8 cellular contexts compared by ENCODE assay signal in the genomic region with DNA sequence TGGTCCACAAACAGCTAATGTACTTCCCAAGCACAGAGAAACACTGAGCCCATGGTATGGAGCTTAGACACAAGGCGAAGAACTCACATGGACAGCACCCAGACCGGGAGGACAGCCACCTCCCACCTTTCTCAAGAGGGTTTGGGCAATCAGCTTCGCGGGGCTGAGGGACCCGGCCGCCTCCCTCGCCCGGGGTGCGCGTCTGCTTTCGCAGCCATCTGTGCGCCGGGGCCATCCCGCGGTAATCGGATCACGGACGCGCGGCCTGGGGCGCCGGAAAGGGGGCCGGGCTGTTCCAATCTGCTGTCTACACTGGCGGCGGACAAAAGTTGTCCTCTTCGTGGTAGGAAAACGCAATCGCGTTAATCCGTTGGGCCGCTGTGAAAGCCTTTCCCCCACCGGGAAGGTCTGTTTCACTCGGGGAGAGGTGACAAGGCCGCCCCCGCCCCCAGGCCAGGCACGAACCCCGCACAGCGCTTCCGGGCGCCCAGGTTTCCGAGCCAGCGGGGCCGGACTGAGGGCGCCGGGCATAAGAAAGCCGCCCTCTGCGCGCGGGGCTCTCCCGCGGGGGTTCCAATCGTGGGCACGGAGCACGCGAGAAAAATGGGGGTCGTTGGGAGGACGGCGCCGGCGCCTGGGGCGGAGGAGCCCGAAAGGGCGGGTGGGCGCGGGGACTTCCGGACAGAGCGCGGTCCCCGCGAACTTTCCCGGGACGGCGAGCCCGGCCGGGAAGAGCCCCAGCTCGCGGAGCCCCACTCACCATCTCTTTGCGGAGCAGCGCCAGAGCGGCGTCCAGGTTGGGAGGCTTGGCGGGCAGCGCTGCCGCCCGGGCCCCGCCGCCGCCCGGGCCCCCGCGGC. TPM values are rescaled to one million over a fixed set of nuclear protein-coding genes. Genes with fewer than 3 reads are reported as not detected.
DNase-seq lines count a peak whose midpoint lies in the region; ATAC-seq and TF ChIP-seq lines count a peak whose summit lies in the region.

No MANE protein-coding gene starts in this region.

- WGBS in esophagus, 2 donors, result 1% methylated on average over 80 to 91 of the region's 91 CpGs
- WGBS in thymus, result under 1% methylated on average over 91 of the region's 91 CpGs

- DNase-seq in GM12865 (ENCODE audit: low read depth) (peak; percentile 8), HEK293T (ENCODE audit: extremely low spot score) (peak; percentile 55), NCI-H2171 treated with DMSO at 0.1 percent for 48 hours (lab: John Stamatoyannopoulos, UW) (peak; percentile 50), naive B cell (peak; percentile 26), NCI-H2029 (lab: John Stamatoyannopoulos, UW) (no peak)
- peak; percentile 9 for DNase-seq in activated CD8-positive, alpha-beta memory T cell treated with anti-CD3 and anti-CD28 coated beads, Interleukin-2, amount 50 U/mL, for 24 hours (ENCODE audit: extremely low read depth)

- H3K4me3 ChIP-seq in GM12865 (ENCODE audit: low read depth, low read length), result peak overlapping the region; percentile 47
- peak overlapping the region; percentile 80 to 85 for H3K4me3 ChIP-seq in esophagus (ENCODE audit: low read depth in 1 of 2, low read length in 2 of 2)
- H3K4me3 ChIP-seq in thymus (ENCODE audit: low read length), result peak overlapping the region; percentile 74

- peaks cover 11 to 24% (median 15%) of the 10 kb centered on the region in 3 donors for H3K27me3 Mint-ChIP-seq in naive B cell

- no peaks in the 10 kb centered on the region for H3K27me3 ChIP-seq in esophagus (ENCODE audit: control insufficient read depth in 1 of 2, insufficient read depth in 2 of 2, low read length in 2 of 2)
- H3K27me3 ChIP-seq in thymus (ENCODE audit: control insufficient read depth, insufficient read depth), result peaks cover 30% of the 10 kb centered on the region

- H3K9me3 Mint-ChIP-seq in naive B cell, result peaks cover 0 to 8% (median 4%) of the 10 kb centered on the region in 7 donors

- no peak for TF ChIP-seq CTCF in GM12865 (IDR thresholded peaks at IDR 0.05; ENCODE audit: insufficient read depth, low read depth, low read length, missing control alignments)

- H3K36me3 ChIP-seq in esophagus (ENCODE audit: control insufficient read depth in 2 of 2, insufficient read depth in 2 of 2, low read length in 1 of 2) (no peaks in the 10 kb centered on the region), thymus (ENCODE audit: control insufficient read depth, insufficient read depth) (no peaks in the 10 kb centered on the region)

- peak overlapping the region in 2 of 6 donors; percentile 47 to 80 for H3K27ac Mint-ChIP-seq in naive B cell

- POLR2A ChIA-PET in HEK293T (lab: Yijun Ruan, JAX), result interaction anchor here (0.7 to 2.4 kb wide), 9 partner anchors 12 to 202 kb away, joined by 3 to 11 read pairs (median 4); a partner anchor contains a TSS

- peak overlapping the region; percentile 71 to 90 (median 82) for H3K4me3 Mint-ChIP-seq in naive B cell

- H3K9me3 ChIP-seq in esophagus (ENCODE audit: control insufficient read depth in 2 of 2, insufficient read depth in 1 of 2, low read depth in 1 of 2, low read length in 1 of 2) (no peaks in the 10 kb centered on the region), thymus (ENCODE audit: control insufficient read depth) (no peaks in the 10 kb centered on the region)

- H3K4me1 ChIP-seq in esophagus (ENCODE audit: control insufficient read depth in 2 of 2, insufficient read depth in 2 of 2, low read length in 1 of 2) (peaks cover 0 to 9% of the 10 kb centered on the region in 2 donors), thymus (ENCODE audit: control insufficient read depth, insufficient read depth, low read length) (no peaks in the 10 kb centered on the region)

- peaks cover 18 to 28% (median 28%) of the 10 kb centered on the region in 3 donors for H3K4me1 Mint-ChIP-seq in naive B cell

- CTCF ChIA-PET in HEK293T (lab: Yijun Ruan, JAX), result no interaction called here

- H3K27ac ChIP-seq in esophagus (ENCODE audit: low read depth in 2 of 2, low read length in 1 of 2), result peak overlapping the region in 1 of 2 donors; percentile 15
- H3K27ac ChIP-seq in thymus (ENCODE audit: low read depth), result no peak overlapping the region

- H3K36me3 Mint-ChIP-seq in naive B cell, result peaks cover 0 to 6% of the 10 kb centered on the region in 2 donors

- ATAC-seq in naive B cell (ENCODE audit: low read depth in 2 of 2), result peak; percentile 23 to 33

TF ChIP-seq in HEK293T, 16 proteins besides CTCF, POLR2A, EP300 and RAD21:
- TF ChIP-seq, protein P1, sequence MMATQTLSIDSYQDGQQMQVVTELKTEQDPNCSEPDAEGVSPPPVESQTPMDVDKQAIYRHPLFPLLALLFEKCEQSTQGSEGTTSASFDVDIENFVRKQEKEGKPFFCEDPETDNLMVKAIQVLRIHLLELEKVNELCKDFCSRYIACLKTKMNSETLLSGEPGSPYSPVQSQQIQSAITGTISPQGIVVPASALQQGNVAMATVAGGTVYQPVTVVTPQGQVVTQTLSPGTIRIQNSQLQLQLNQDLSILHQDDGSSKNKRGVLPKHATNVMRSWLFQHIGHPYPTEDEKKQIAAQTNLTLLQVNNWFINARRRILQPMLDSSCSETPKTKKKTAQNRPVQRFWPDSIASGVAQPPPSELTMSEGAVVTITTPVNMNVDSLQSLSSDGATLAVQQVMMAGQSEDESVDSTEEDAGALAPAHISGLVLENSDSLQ (IDR thresholded peaks at IDR 0.05), result no peak
- TF ChIP-seq HDGF (IDR thresholded peaks at IDR 0.05; ENCODE audit: borderline replicate concordance), result no peak
- no peak for TF ChIP-seq LEF1 (IDR thresholded peaks at IDR 0.05; ENCODE audit: borderline replicate concordance)
- no peak for TF ChIP-seq SUZ12 (IDR thresholded peaks at IDR 0.05)
- no peak for TF ChIP-seq BHLHE40 (IDR thresholded peaks at IDR 0.05; ENCODE audit: borderline replicate concordance)
- no peak for TF ChIP-seq NFRKB (IDR thresholded peaks at IDR 0.05)
- no peak for TF ChIP-seq ELF4 (IDR thresholded peaks at IDR 0.05)
- peak; percentile 70 for TF ChIP-seq L3MBTL2 (conservative IDR thresholded peaks at IDR 0.05)
- TF ChIP-seq FOXA1 (IDR thresholded peaks at IDR 0.05), result no peak
- peak; percentile 43; the same call in 1 of the 2 replicates for TF ChIP-seq TARDBP (IDR thresholded peaks at IDR 0.05)
- TF ChIP-seq FOXM1 (IDR thresholded peaks at IDR 0.05; ENCODE audit: borderline replicate concordance), result no peak

RNA-seq across cellular contexts. Expression of a gene that starts 0.7 kb away (rescaled TPM):
- polyA plus RNA-seq in esophagus, result 1 to 10 TPM; 6.1 to 6.7 TPM
- 10 to 100 TPM in 1 of 6 donors, 1 to 10 TPM in 5; 3.6 to 11.9 (median 7.9) TPM for polyA plus RNA-seq in naive B cell (ENCODE audit: low read depth in 6 of 6)
- polyA plus RNA-seq in thymus, result 12.3 TPM
